ENCODE assay signal across 8 cellular contexts in the genomic region with DNA sequence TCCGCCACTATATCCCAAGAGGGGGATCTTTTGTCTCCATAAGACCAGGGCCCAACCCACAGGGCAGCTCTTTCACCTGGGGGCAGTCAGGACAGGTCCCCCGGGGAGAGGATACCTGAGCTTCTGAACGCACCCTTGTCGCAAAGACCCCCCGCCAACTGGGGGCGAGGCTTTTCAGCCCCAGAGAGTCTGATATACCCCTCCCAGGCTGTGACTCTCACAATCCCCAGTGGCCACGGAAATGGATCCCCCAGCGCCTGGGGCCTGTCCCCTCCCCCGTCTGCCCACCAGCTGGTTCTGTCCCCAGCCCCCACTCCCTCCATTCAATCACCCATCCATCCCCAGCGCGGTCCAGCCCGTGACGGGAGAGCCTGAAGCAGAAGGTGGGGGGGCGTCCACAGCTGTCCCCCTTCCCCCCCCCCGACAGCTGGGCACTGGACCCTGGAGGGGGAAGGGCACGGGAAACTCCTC. TPM values are rescaled to one million over a fixed set of nuclear protein-coding genes. Genes with fewer than 3 reads are reported as not detected.
DNase-seq lines count a peak whose midpoint lies in the region; ATAC-seq, FAIRE-seq and TF ChIP-seq lines count a peak whose summit lies in the region.

No MANE protein-coding gene starts in this region.

- peak overlapping the region; percentile 67 for H2AFZ ChIP-seq in KMS-11 (ENCODE audit: low read depth)

- peaks cover 52% of the 10 kb centered on the region for H3K27me3 ChIP-seq in KMS-11 (ENCODE audit: insufficient read depth, low read depth)

- H3K4me3 ChIP-seq in A549 (peak overlapping the region; percentile 97), KMS-11 (IDR thresholded peaks at IDR 0.05; ENCODE audit: insufficient read depth, low read depth, low read length) (no peak overlapping the region)

- peak overlapping the region; percentile 91 for H3K4me2 ChIP-seq in A549
- peak overlapping the region; percentile 39 for H3K4me2 ChIP-seq in KMS-11

- H4K20me1 ChIP-seq in KMS-11 (ENCODE audit: insufficient read depth) = no peaks in the 10 kb centered on the region

- ATAC-seq in A549 = no peak
- ATAC-seq in HG03457 (IDR thresholded peaks at IDR 0.05; ENCODE audit: unreplicated experiment) = no peak
- ATAC-seq in HG03432 (IDR thresholded peaks at IDR 0.05; ENCODE audit: unreplicated experiment) = no peak

- CTCF ChIA-PET in A549 (lab: Yijun Ruan, JAX) = no interaction called here

- no peaks in the 10 kb centered on the region for H3K36me3 ChIP-seq in KMS-11 (ENCODE audit: insufficient read depth)

- DNase-seq in A549 (ENCODE audit: low read depth in 1 of 2, low spot score in 1 of 2) (no peak), ecto neural progenitor cell (ENCODE audit: low spot score) (peak; percentile 59), myocyte (ENCODE audit: low read depth) (peak; percentile 23), NCI-H1694 (lab: John Stamatoyannopoulos, UW) (no peak)
- DNase-seq in stimulated activated naive CD4-positive, alpha-beta T cell treated with Interleukin-2 at 50 U/mL for 16 hours (lab: John Stamatoyannopoulos, UW) = no peak

- no peak for TF ChIP-seq CTCF in A549 (IDR thresholded peaks at IDR 0.05)
- TF ChIP-seq CTCF in KMS-11 (conservative IDR thresholded peaks at IDR 0.05; ENCODE audit: low read depth, low read length) = no peak

- no peaks in the 10 kb centered on the region for H3K79me2 ChIP-seq in KMS-11 (ENCODE audit: insufficient read depth, low read depth)

- H3K9me3 ChIP-seq in A549 = no peaks in the 10 kb centered on the region

- H3K9ac ChIP-seq in KMS-11 = no peak overlapping the region

- no peak for TF ChIP-seq RAD21 in A549 (conservative IDR thresholded peaks at IDR 0.05 in 1 of 2, IDR thresholded peaks at IDR 0.05 in 1 of 2)

- WGBS in A549 (ENCODE audit: missing lambda C conversion rate) = 85% methylated on average over 4 of the region's 16 CpGs

- FAIRE-seq in A549 (lab: Jason Lieb, UNC) = no peak

- H3K27ac ChIP-seq in A549 = peak overlapping the region; percentile 94 to 97
- no peak overlapping the region for H3K27ac ChIP-seq in KMS-11

- no peak for TF ChIP-seq EP300 in A549 (IDR thresholded peaks at IDR 0.05)

- H3K4me1 ChIP-seq in A549 (peaks cover 31% of the 10 kb centered on the region), KMS-11 (ENCODE audit: low read depth, poor library complexity, severe bottlenecking) (no peaks in the 10 kb centered on the region)

- TF ChIP-seq POLR2A in A549 (IDR thresholded peaks at IDR 0.05; ENCODE audit: low read length) = no peak

- POLR2A ChIA-PET in A549 (lab: Yijun Ruan, JAX) = no interaction called here

TF ChIP-seq in A549, 52 proteins besides CTCF, POLR2A, EP300 and RAD21:
- TF ChIP-seq MAFK (IDR thresholded peaks at IDR 0.05; ENCODE audit: partially characterized antibody) = no peak
- TF ChIP-seq CEBPB (IDR thresholded peaks at IDR 0.05) = no peak
- TF ChIP-seq, protein P1, sequence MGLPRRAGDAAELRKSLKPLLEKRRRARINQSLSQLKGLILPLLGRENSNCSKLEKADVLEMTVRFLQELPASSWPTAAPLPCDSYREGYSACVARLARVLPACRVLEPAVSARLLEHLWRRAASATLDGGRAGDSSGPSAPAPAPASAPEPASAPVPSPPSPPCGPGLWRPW (IDR thresholded peaks at IDR 0.05) = no peak
- TF ChIP-seq JUN (IDR thresholded peaks at IDR 0.05) = no peak
- TF ChIP-seq, protein P2, sequence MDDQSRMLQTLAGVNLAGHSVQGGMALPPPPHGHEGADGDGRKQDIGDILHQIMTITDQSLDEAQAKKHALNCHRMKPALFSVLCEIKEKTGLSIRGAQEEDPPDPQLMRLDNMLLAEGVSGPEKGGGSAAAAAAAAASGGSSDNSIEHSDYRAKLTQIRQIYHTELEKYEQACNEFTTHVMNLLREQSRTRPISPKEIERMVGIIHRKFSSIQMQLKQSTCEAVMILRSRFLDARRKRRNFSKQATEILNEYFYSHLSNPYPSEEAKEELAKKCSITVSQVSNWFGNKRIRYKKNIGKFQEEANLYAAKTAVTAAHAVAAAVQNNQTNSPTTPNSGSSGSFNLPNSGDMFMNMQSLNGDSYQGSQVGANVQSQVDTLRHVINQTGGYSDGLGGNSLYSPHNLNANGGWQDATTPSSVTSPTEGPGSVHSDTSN (IDR thresholded peaks at IDR 0.05) = no peak
- no peak for TF ChIP-seq SMC3 (IDR thresholded peaks at IDR 0.05)
- no peak for TF ChIP-seq EHMT2 (IDR thresholded peaks at IDR 0.05; ENCODE audit: low read depth)
- TF ChIP-seq HDAC2 (IDR thresholded peaks at IDR 0.05) = no peak
- no peak for TF ChIP-seq HEYL (CRISPR knock-in tag; IDR thresholded peaks at IDR 0.05)
- TF ChIP-seq, protein P3, sequence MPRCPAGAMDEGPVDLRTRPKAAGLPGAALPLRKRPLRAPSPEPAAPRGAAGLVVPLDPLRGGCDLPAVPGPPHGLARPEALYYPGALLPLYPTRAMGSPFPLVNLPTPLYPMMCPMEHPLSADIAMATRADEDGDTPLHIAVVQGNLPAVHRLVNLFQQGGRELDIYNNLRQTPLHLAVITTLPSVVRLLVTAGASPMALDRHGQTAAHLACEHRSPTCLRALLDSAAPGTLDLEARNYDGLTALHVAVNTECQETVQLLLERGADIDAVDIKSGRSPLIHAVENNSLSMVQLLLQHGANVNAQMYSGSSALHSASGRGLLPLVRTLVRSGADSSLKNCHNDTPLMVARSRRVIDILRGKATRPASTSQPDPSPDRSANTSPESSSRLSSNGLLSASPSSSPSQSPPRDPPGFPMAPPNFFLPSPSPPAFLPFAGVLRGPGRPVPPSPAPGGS (IDR thresholded peaks at IDR 0.05) = no peak
- TF ChIP-seq, protein P4, sequence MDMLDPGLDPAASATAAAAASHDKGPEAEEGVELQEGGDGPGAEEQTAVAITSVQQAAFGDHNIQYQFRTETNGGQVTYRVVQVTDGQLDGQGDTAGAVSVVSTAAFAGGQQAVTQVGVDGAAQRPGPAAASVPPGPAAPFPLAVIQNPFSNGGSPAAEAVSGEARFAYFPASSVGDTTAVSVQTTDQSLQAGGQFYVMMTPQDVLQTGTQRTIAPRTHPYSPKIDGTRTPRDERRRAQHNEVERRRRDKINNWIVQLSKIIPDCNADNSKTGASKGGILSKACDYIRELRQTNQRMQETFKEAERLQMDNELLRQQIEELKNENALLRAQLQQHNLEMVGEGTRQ (IDR thresholded peaks at IDR 0.05) = no peak
- no peak for TF ChIP-seq EHF (CRISPR knock-in tag; IDR thresholded peaks at IDR 0.05)
- no peak for TF ChIP-seq HOXA7 (CRISPR knock-in tag; IDR thresholded peaks at IDR 0.05)
- no peak for TF ChIP-seq ZC3H11A (IDR thresholded peaks at IDR 0.05)

RNA-seq across cellular contexts. Expression of a gene that starts 0.9 kb away (rescaled TPM):
- polyA plus RNA-seq in A549 (2011; rRNA removed) (8.0 and 9.6 TPM in 2 replicates), A549 (2017; fragmentation: RNase III; extraction: RNeasy Plus Mini Kit Qiagen cat#74134 plus additional on column Dnase treatment) (7.5 to 10.4 TPM (median 7.6 TPM) in 3 replicates)
- polyA plus RNA-seq in A549 (2012; cell fraction: cytosol; rRNA removed) = 9.9 and 12.9 TPM in 2 replicates
- 33.0 and 43.0 TPM in 2 replicates for polyA plus RNA-seq in A549 (2012; cell fraction: nucleus; rRNA removed)
- polyA minus RNA-seq in A549 (2011; rRNA and poly(A)+ RNA removed) = 10.3 and 15.9 TPM in 2 replicates
- total RNA-seq in myocyte = 10.1 and 12.7 TPM in 2 replicates
- 35.2 TPM for polyA plus RNA-seq in myocyte (2012)

RNA-seq across cellular contexts. Expression of a gene that starts 22.0 kb away (rescaled TPM):
- polyA plus RNA-seq in A549 (2011; rRNA removed) (0.12 TPM in 1 of 2 replicates, not detected in the other), A549 (2017; fragmentation: RNase III; extraction: RNeasy Plus Mini Kit Qiagen cat#74134 plus additional on column Dnase treatment) (0.16 TPM in 1 of 3 replicates, not detected in the others)
- 0.20 TPM in 1 of 2 replicates, not detected in the other for polyA plus RNA-seq in A549 (2012; cell fraction: cytosol; rRNA removed)
- 0.20 TPM in 1 of 2 replicates, not detected in the other for polyA plus RNA-seq in A549 (2012; cell fraction: nucleus; rRNA removed)
- not detected in 2 replicates for polyA minus RNA-seq in A549 (2011; rRNA and poly(A)+ RNA removed)
- not detected in 2 replicates for total RNA-seq in myocyte
- 0.32 TPM for polyA plus RNA-seq in myocyte (2012)

RNA-seq across cellular contexts. Expression of a gene that starts 34.5 kb away (rescaled TPM):
- polyA plus RNA-seq in A549 (2011; rRNA removed) = not detected in 2 replicates
- not detected in 2 replicates for polyA plus RNA-seq in A549 (2012; cell fraction: cytosol; rRNA removed)
- not detected in 2 replicates for polyA plus RNA-seq in A549 (2012; cell fraction: nucleus; rRNA removed)
- not detected in 3 replicates for polyA plus RNA-seq in A549 (2017; fragmentation: RNase III; extraction: RNeasy Plus Mini Kit Qiagen cat#74134 plus additional on column Dnase treatment)
- polyA minus RNA-seq in A549 (2011; rRNA and poly(A)+ RNA removed) = not detected in 2 replicates
- not detected in 2 replicates for total RNA-seq in myocyte
- polyA plus RNA-seq in myocyte (2012) = not detected

Comparison
In these comparisons a context has a peak if more than half of its experiments do, and no peak if none do; other contexts are left out.
1. DNase-seq: peak in ecto neural progenitor cell (single experiment) and myocyte (single experiment); none in A549 (0 of 2), stimulated activated naive CD4-positive, alpha-beta T cell treated with Interleukin-2 at 50 U/mL for 16 hours (single experiment) and NCI-H1694 (single experiment).